15 cellular contexts compared by ENCODE assay signal in the genomic region with DNA sequence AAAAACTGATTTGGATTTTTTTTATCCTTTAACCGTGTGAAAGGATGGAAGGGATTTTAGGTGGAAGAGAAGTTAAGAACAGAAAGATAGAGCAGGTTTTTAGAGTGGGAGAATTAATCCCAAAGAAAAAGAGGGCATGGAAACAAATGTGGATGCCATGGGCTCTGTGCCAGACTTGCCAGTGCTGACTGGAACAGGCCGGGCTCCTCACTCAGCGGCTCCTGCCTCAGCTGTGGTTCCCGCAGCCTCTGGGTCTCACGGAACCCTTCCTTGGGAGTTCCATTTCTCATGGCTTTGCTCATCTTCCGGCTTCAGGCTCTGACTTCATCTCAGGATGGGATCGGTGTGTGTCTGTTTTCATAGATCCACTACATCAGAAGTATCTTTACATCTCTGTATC.
"Had no signal": no experiment of that assay in that cellular context is flagged by ENCODE, and none has a peak within 500 bp of the region (broad histone marks: within the 10 kb centered on the region; RNA-seq: fewer than 3 reads in every experiment).

No MANE protein-coding gene starts in this region.

- H3K27ac ChIP-seq: ascending aorta, heart left ventricle, SJSA1, thoracic aorta, upper lobe of left lung had no signal

- DNase-seq: activated CD4-positive, CD25-positive, alpha-beta regulatory T cell treated with anti-CD3 and anti-CD28 coated beads, Interleukin-2, amount 50 U/mL, for 72 hours; activated CD8-positive, alpha-beta memory T cell treated with anti-CD3 and anti-CD28 coated beads for 24 hours; activated CD8-positive, alpha-beta memory T cell treated with anti-CD3 and anti-CD28 coated beads, Interleukin-2, amount 50 U/mL, for 48 hours; activated effector memory CD4-positive, alpha-beta T cell treated with anti-CD3 and anti-CD28 coated beads, Interleukin-2, amount 50 U/mL, for 16 hours; activated T-cell treated with anti-CD3 and anti-CD28 coated beads, Interleukin-2, amount 50 U/mL, for 48 hours; erythroblast; foreskin melanocyte; heart left ventricle; mesendoderm; stimulated activated CD4-positive, alpha-beta T cell treated with anti-CD3 and anti-CD28 coated beads, Interleukin-2, amount 100 ng/mL, for 48 hours; stimulated activated naive CD8-positive, alpha-beta T cell treated with anti-CD3 and anti-CD28 coated beads, Interleukin-15, amount 100 ng/mL, for 72 hours; upper lobe of left lung had no signal
